Comparison of ENCODE assay signal across 8 cellular contexts in genomic region chr3:143000525-143000924, GRCh38. TPM values are rescaled to one million over a fixed set of nuclear protein-coding genes. Genes with fewer than 3 reads are reported as not detected.
A peak's percentile ranks its signal among the peaks of the same experiment; 100 is the strongest.
DNase-seq lines count a peak whose midpoint lies in the region; ATAC-seq and TF ChIP-seq lines count a peak whose summit lies in the region.

No MANE protein-coding gene starts in this region.

- CTCF ChIA-PET in activated CD4-positive, alpha-beta T cell treated with anti-CD3 and anti-CD28 coated beads for 36 hours (lab: Charles Lee), result interaction anchor here (0.5 to 9.2 kb wide), 8 partner anchors 10 to 1513 kb away, joined by 3 to 65 read pairs (median 3); no protein-coding TSS in a partner anchor

- H3K4me3 ChIP-seq in WI38 (ENCODE audit: low read depth, low read length), result peak overlapping the region; percentile 94
- H3K4me3 ChIP-seq in retinal pigment epithelial cell (ENCODE audit: low read length), result peak overlapping the region; percentile 97

- no peak for ATAC-seq in activated CD4-positive, alpha-beta T cell treated with anti-CD3 and anti-CD28 coated beads for 36 hours
- ATAC-seq in HG02970 (IDR thresholded peaks at IDR 0.05; ENCODE audit: low FRiP score, unreplicated experiment), result no peak

- peaks cover 33% of the 10 kb centered on the region for H3K4me1 Mint-ChIP-seq in activated CD4-positive, alpha-beta T cell treated with anti-CD3 and anti-CD28 coated beads for 36 hours
- peaks cover 22% of the 10 kb centered on the region for H3K4me1 Mint-ChIP-seq in glutamatergic neuron (ENCODE audit: low read depth, unreplicated experiment)

- peaks cover 17% of the 10 kb centered on the region for H3K36me3 Mint-ChIP-seq in activated CD4-positive, alpha-beta T cell treated with anti-CD3 and anti-CD28 coated beads for 36 hours (ENCODE audit: low read depth)
- H3K36me3 Mint-ChIP-seq in glutamatergic neuron (ENCODE audit: unreplicated experiment), result no peaks in the 10 kb centered on the region

- no peaks in the 10 kb centered on the region for H3K9me3 Mint-ChIP-seq in activated CD4-positive, alpha-beta T cell treated with anti-CD3 and anti-CD28 coated beads for 36 hours (ENCODE audit: low read depth)
- H3K9me3 Mint-ChIP-seq in glutamatergic neuron (ENCODE audit: unreplicated experiment), result peaks cover 8% of the 10 kb centered on the region

- peak overlapping the region; percentile 91 for H3K4me3 Mint-ChIP-seq in activated CD4-positive, alpha-beta T cell treated with anti-CD3 and anti-CD28 coated beads for 36 hours
- peak overlapping the region; percentile 97 for H3K4me3 Mint-ChIP-seq in glutamatergic neuron (ENCODE audit: unreplicated experiment)

- intact Hi-C loops in activated CD4-positive, alpha-beta T cell treated with anti-CD3 and anti-CD28 coated beads for 36 hours (cut with DNase I, micrococcal nuclease), result loop anchor here (2.0 to 10.0 kb wide), 6 partner anchors 422 to 1688 kb away; partner anchors contain the start of genes ATR (in 1 of the 2), DIPK2A (in 1 of the 2), GK5 (in 1 of the 2) and RNF7 (in 1 of the 2)

- no peaks in the 10 kb centered on the region for H3K27me3 Mint-ChIP-seq in activated CD4-positive, alpha-beta T cell treated with anti-CD3 and anti-CD28 coated beads for 36 hours
- H3K27me3 Mint-ChIP-seq in glutamatergic neuron (ENCODE audit: unreplicated experiment), result peaks cover 11% of the 10 kb centered on the region

- POLR2A ChIA-PET in activated CD4-positive, alpha-beta T cell treated with anti-CD3 and anti-CD28 coated beads for 36 hours (lab: Charles Lee), result interaction anchor here (0.9 to 2.1 kb wide), 4 partner anchors 11 to 554 kb away, joined by 3 to 19 read pairs (median 14); partner anchors contain the start of gene ATR

- no peak for DNase-seq in activated CD4-positive, alpha-beta T cell treated with anti-CD3 and anti-CD28 coated beads for 36 hours
- no peak for DNase-seq in activated CD4-positive, alpha-beta T cell treated with anti-CD3 and anti-CD28 coated beads for 4 hours
- DNase-seq in glutamatergic neuron (no peak), retinal pigment epithelial cell (ENCODE audit: low read depth) (no peak), D341Med (ENCODE audit: low spot score) (no peak), NCI-H2081 treated with DMSO at 0.1 percent for 48 hours (lab: John Stamatoyannopoulos, UW) (no peak)

- H3K27ac Mint-ChIP-seq in activated CD4-positive, alpha-beta T cell treated with anti-CD3 and anti-CD28 coated beads for 36 hours, result peak overlapping the region; percentile 99
- peak overlapping the region; percentile 95 for H3K27ac Mint-ChIP-seq in glutamatergic neuron (ENCODE audit: unreplicated experiment)

- TF ChIP-seq CTCF in WI38 (IDR thresholded peaks at IDR 0.05; ENCODE audit: low read depth, low read length), result no peak
- TF ChIP-seq CTCF in glutamatergic neuron (IDR thresholded peaks at IDR 0.05; ENCODE audit: partially characterized antibody, unreplicated experiment), result no peak
- TF ChIP-seq CTCF in retinal pigment epithelial cell (conservative IDR thresholded peaks at IDR 0.05; ENCODE audit: low read depth, low read length), result no peak

RNA-seq across cellular contexts. Expression of gene U2SURP, which starts 0.8 kb away (rescaled TPM):
- 100 to 1,000 TPM; 208 to 248 TPM for total RNA-seq in activated CD4-positive, alpha-beta T cell treated with anti-CD3 and anti-CD28 coated beads for 36 hours
- total RNA-seq in glutamatergic neuron (ENCODE audit: unreplicated experiment), result 105 TPM

RNA-seq across cellular contexts. Expression of gene PAQR9, which starts 37.1 kb away (rescaled TPM):
- total RNA-seq in activated CD4-positive, alpha-beta T cell treated with anti-CD3 and anti-CD28 coated beads for 36 hours, result not detected
- total RNA-seq in glutamatergic neuron (ENCODE audit: unreplicated experiment), result 2.5 TPM
